In genomic region chr5:150489358-150490295, GRCh38 we compare ENCODE assay signal across 8 cellular contexts. TPM values are rescaled to one million over a fixed set of nuclear protein-coding genes. Genes with fewer than 3 reads are reported as not detected.
DNase-seq lines count a peak whose midpoint lies in the region; ATAC-seq and TF ChIP-seq lines count a peak whose summit lies in the region.

No MANE protein-coding gene starts in this region.

- peaks cover 64% of the 10 kb centered on the region for H3K4me1 Mint-ChIP-seq in endothelial cell (ENCODE audit: unreplicated experiment)
- H3K4me1 Mint-ChIP-seq in activated T-helper 2 cell treated with anti-CD3 and anti-CD28 coated beads, Interferon-gamma antibody, Interleukin-2, Interleukin-4, amounts not matched to agents 10 μg/mL and 5 μg/mL and 100 μg/mL, durations not matched to agents 14 hours and 24 hours and 36 hours (ENCODE audit: low read depth), result peaks cover 6% of the 10 kb centered on the region

- H3K36me3 Mint-ChIP-seq in endothelial cell (ENCODE audit: low read depth, unreplicated experiment), result peaks cover 45% of the 10 kb centered on the region
- H3K36me3 Mint-ChIP-seq in activated T-helper 2 cell treated with anti-CD3 and anti-CD28 coated beads, Interferon-gamma antibody, Interleukin-2, Interleukin-4, amounts not matched to agents 10 μg/mL and 5 μg/mL and 100 μg/mL, durations not matched to agents 14 hours and 24 hours and 36 hours (ENCODE audit: low read depth), result no peaks in the 10 kb centered on the region

- H3K27me3 ChIP-seq in MG63 (no peaks in the 10 kb centered on the region), rectal smooth muscle tissue (ENCODE audit: control insufficient read depth, insufficient read depth, low read length) (no peaks in the 10 kb centered on the region)

- peak; percentile 67 for DNase-seq in GM12864 (ENCODE audit: low read depth)
- DNase-seq in MG63, result peak; percentile 53
- no peak for DNase-seq in endothelial cell (ENCODE audit: low spot score)
- DNase-seq in activated T-helper 2 cell treated with anti-CD3 and anti-CD28 coated beads, Interferon-gamma antibody, Interleukin-2, Interleukin-4, amounts not matched to agents 10 μg/mL and 5 μg/mL and 100 μg/mL, durations not matched to agents 14 hours and 24 hours and 36 hours (ENCODE audit: low spot score), result no peak
- no peak for DNase-seq in NCI-H748 (lab: John Stamatoyannopoulos, UW; ENCODE audit: unreplicated experiment)
- no peak for DNase-seq in stimulated activated CD4-positive, alpha-beta T cell treated with anti-CD3 and anti-CD28 coated beads, Interleukin-4, amount 100 ng/mL, for 1 hour

- no peaks in the 10 kb centered on the region; the same call in 1 of the 2 replicates for H3K9me3 ChIP-seq in MG63

- H3K27ac Mint-ChIP-seq in endothelial cell (ENCODE audit: unreplicated experiment), result peak overlapping the region; percentile 76
- H3K27ac Mint-ChIP-seq in activated T-helper 2 cell treated with anti-CD3 and anti-CD28 coated beads, Interferon-gamma antibody, Interleukin-2, Interleukin-4, amounts not matched to agents 10 μg/mL and 5 μg/mL and 100 μg/mL, durations not matched to agents 14 hours and 24 hours and 36 hours, result no peak overlapping the region

- intact Hi-C loops in activated T-helper 2 cell treated with anti-CD3 and anti-CD28 coated beads, Interferon-gamma antibody, Interleukin-2, Interleukin-4, amounts not matched to agents 10 μg/mL and 5 μg/mL and 100 μg/mL, durations not matched to agents 14 hours and 24 hours and 36 hours (cut with micrococcal nuclease), result no loop called here

- H3K4me3 ChIP-seq in GM12864 (ENCODE audit: low read depth, low read length) (no peak overlapping the region; the same call in 1 of the 2 replicates), MG63 (peak overlapping the region; percentile 99), rectal smooth muscle tissue (ENCODE audit: low read length) (no peak overlapping the region)

- H3K27me3 Mint-ChIP-seq in endothelial cell (ENCODE audit: unreplicated experiment), result peaks cover 23% of the 10 kb centered on the region
- peaks cover 12% of the 10 kb centered on the region for H3K27me3 Mint-ChIP-seq in activated T-helper 2 cell treated with anti-CD3 and anti-CD28 coated beads, Interferon-gamma antibody, Interleukin-2, Interleukin-4, amounts not matched to agents 10 μg/mL and 5 μg/mL and 100 μg/mL, durations not matched to agents 14 hours and 24 hours and 36 hours (ENCODE audit: low read depth)

- peak overlapping the region; percentile 65 for H3K4me3 Mint-ChIP-seq in endothelial cell (ENCODE audit: unreplicated experiment)
- no peak overlapping the region for H3K4me3 Mint-ChIP-seq in activated T-helper 2 cell treated with anti-CD3 and anti-CD28 coated beads, Interferon-gamma antibody, Interleukin-2, Interleukin-4, amounts not matched to agents 10 μg/mL and 5 μg/mL and 100 μg/mL, durations not matched to agents 14 hours and 24 hours and 36 hours (ENCODE audit: low read depth)

- peak; percentile 84 for ATAC-seq in GM21786 (IDR thresholded peaks at IDR 0.05; ENCODE audit: unreplicated experiment)

- no peaks in the 10 kb centered on the region for H3K9me3 Mint-ChIP-seq in endothelial cell (ENCODE audit: unreplicated experiment)
- no peaks in the 10 kb centered on the region for H3K9me3 Mint-ChIP-seq in activated T-helper 2 cell treated with anti-CD3 and anti-CD28 coated beads, Interferon-gamma antibody, Interleukin-2, Interleukin-4, amounts not matched to agents 10 μg/mL and 5 μg/mL and 100 μg/mL, durations not matched to agents 14 hours and 24 hours and 36 hours

- H3K27ac ChIP-seq in rectal smooth muscle tissue (ENCODE audit: low read depth, low read length), result peak overlapping the region; percentile 92

- H3K4me1 ChIP-seq in rectal smooth muscle tissue (ENCODE audit: control insufficient read depth, insufficient read depth, low read length), result peaks cover 53% of the 10 kb centered on the region

- TF ChIP-seq CTCF in GM12864 (IDR thresholded peaks at IDR 0.05; ENCODE audit: low read depth, low read length, missing control alignments) (no peak), endothelial cell (IDR thresholded peaks at IDR 0.05; ENCODE audit: unreplicated experiment) (no peak)

- peaks cover 65% of the 10 kb centered on the region for H3K36me3 ChIP-seq in MG63
- H3K36me3 ChIP-seq in rectal smooth muscle tissue (ENCODE audit: control insufficient read depth, insufficient read depth, low read length), result no peaks in the 10 kb centered on the region

- H3K9ac ChIP-seq in rectal smooth muscle tissue (ENCODE audit: low read length), result no peak overlapping the region

RNA-seq across cellular contexts. Expression of gene NDST1, which starts 18.3 kb away (rescaled TPM):
- 101 and 142 TPM in 2 replicates for total RNA-seq in MG63 (2014; rRNA removed; shearing (Covaris generic); ENCODE audit: low replicate concordance)
- 178 TPM for total RNA-seq in endothelial cell (ENCODE audit: unreplicated experiment)
- 2.4 and 3.0 TPM in 2 replicates for total RNA-seq in activated T-helper 2 cell treated with anti-CD3 and anti-CD28 coated beads, Interferon-gamma antibody, Interleukin-2, Interleukin-4, amounts not matched to agents 10 μg/mL and 5 μg/mL and 100 μg/mL, durations not matched to agents 14 hours and 24 hours and 36 hours

RNA-seq across cellular contexts. Expression of gene RPS14, which starts 40.1 kb away (rescaled TPM):
- total RNA-seq in MG63 (2014; rRNA removed; shearing (Covaris generic); ENCODE audit: low replicate concordance), result 6,735 and 8,677 TPM in 2 replicates
- total RNA-seq in endothelial cell (ENCODE audit: unreplicated experiment), result 2,784 TPM
- 2,552 and 2,593 TPM in 2 replicates for total RNA-seq in activated T-helper 2 cell treated with anti-CD3 and anti-CD28 coated beads, Interferon-gamma antibody, Interleukin-2, Interleukin-4, amounts not matched to agents 10 μg/mL and 5 μg/mL and 100 μg/mL, durations not matched to agents 14 hours and 24 hours and 36 hours

Comparison
In these comparisons a context has a peak if more than half of its experiments do, and no peak if none do; other contexts are left out.
1. DNase-seq: peak in GM12864 (single experiment) and MG63 (single experiment); none in endothelial cell (single experiment), activated T-helper 2 cell treated with anti-CD3 and anti-CD28 coated beads, Interferon-gamma antibody, Interleukin-2, Interleukin-4, amounts not matched to agents 10 μg/mL and 5 μg/mL and 100 μg/mL, durations not matched to agents 14 hours and 24 hours and 36 hours (single experiment), NCI-H748 (single experiment) and stimulated activated CD4-positive, alpha-beta T cell treated with anti-CD3 and anti-CD28 coated beads, Interleukin-4, amount 100 ng/mL, for 1 hour (single experiment).
2. RNA of gene NDST1, which starts 18.3 kb away (total RNA-seq): 178 TPM in endothelial cell (single experiment) and 101 to 142 TPM in MG63; 2.4 to 3.0 TPM in activated T-helper 2 cell treated with anti-CD3 and anti-CD28 coated beads, Interferon-gamma antibody, Interleukin-2, Interleukin-4, amounts not matched to agents 10 μg/mL and 5 μg/mL and 100 μg/mL, durations not matched to agents 14 hours and 24 hours and 36 hours; every median in the first group is over 10 times any median in the second.